In genomic region chr4:4446434-4446833, GRCh38 we compare ENCODE assay signal across 1 cellular context.
TF ChIP-seq lines count a peak whose summit lies in the region.

No MANE protein-coding gene starts in this region.

TF ChIP-seq in SK-N-SH, 30 proteins besides CTCF, POLR2A, EP300 and RAD21 (continued from another document):
- TF ChIP-seq, protein P1, sequence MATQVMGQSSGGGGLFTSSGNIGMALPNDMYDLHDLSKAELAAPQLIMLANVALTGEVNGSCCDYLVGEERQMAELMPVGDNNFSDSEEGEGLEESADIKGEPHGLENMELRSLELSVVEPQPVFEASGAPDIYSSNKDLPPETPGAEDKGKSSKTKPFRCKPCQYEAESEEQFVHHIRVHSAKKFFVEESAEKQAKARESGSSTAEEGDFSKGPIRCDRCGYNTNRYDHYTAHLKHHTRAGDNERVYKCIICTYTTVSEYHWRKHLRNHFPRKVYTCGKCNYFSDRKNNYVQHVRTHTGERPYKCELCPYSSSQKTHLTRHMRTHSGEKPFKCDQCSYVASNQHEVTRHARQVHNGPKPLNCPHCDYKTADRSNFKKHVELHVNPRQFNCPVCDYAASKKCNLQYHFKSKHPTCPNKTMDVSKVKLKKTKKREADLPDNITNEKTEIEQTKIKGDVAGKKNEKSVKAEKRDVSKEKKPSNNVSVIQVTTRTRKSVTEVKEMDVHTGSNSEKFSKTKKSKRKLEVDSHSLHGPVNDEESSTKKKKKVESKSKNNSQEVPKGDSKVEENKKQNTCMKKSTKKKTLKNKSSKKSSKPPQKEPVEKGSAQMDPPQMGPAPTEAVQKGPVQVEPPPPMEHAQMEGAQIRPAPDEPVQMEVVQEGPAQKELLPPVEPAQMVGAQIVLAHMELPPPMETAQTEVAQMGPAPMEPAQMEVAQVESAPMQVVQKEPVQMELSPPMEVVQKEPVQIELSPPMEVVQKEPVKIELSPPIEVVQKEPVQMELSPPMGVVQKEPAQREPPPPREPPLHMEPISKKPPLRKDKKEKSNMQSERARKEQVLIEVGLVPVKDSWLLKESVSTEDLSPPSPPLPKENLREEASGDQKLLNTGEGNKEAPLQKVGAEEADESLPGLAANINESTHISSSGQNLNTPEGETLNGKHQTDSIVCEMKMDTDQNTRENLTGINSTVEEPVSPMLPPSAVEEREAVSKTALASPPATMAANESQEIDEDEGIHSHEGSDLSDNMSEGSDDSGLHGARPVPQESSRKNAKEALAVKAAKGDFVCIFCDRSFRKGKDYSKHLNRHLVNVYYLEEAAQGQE (IDR thresholded peaks at IDR 0.05; ENCODE audit: low read depth, low read length): no peak
- no peak for TF ChIP-seq TEAD4 (IDR thresholded peaks at IDR 0.05; ENCODE audit: borderline replicate concordance, insufficient read depth)
- no peak for TF ChIP-seq USF2 (IDR thresholded peaks at IDR 0.05; ENCODE audit: borderline replicate concordance, low read depth, low read length)
- TF ChIP-seq TCF12 (IDR thresholded peaks at IDR 0.05): no peak
